ENCODE assay signal across 21 cellular contexts in the genomic region with DNA sequence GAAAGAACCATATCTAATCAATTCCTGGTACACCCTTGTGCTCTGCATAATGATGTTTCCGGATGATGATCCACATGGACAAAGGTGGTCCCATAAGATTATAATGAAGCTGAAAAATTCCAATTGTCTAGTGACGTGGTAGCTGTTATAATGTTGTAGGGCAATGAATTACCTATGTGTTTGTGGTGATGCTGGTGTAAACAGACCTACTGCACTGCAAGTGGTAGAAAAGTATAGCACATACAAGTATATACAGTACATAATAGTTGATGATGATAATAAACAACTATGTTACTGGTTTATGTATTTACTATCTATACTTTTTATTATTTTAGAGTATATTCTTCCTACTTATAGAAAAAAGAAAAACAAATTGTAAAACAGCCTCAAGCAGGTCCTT. TPM values are rescaled to one million over a fixed set of nuclear protein-coding genes. Genes with fewer than 3 reads are reported as not detected.
DNase-seq lines count a peak whose midpoint lies in the region; ATAC-seq, FAIRE-seq and TF ChIP-seq lines count a peak whose summit lies in the region.
"Had no signal": no experiment of that assay in that cellular context is flagged by ENCODE, and none has a peak within 500 bp of the region (broad histone marks: within the 10 kb centered on the region; RNA-seq: fewer than 3 reads in every experiment).

No MANE protein-coding gene starts in this region.

- H3K27ac ChIP-seq in BLaER1 treated with 17β-estradiol and CSF1 and Interleukin-3, amounts not matched to agents 10 nM and 100 nM: peak overlapping the region in 4 of 11 experiments; percentile 89 to 99 (median 95); a peak in 5 of 22 replicates
- no peak overlapping the region for H3K27ac ChIP-seq in Panc1 (ENCODE audit: low read length)
- H3K27ac ChIP-seq in endodermal cell (ENCODE audit: low read depth, low read length): no peak overlapping the region

- CTCF ChIA-PET in Panc1 (lab: Charles Lee): no interaction called here

- FAIRE-seq in GM12891 (lab: Jason Lieb, UNC): peak; percentile 78
- FAIRE-seq: GM12878, GM18507 had no signal

- peaks cover 7 to 11% of the 10 kb centered on the region in 2 donors for H3K9me3 Mint-ChIP-seq in stimulated activated naive B cell treated with anti-CD40 and anti-IgM and Interleukin-4, amounts not matched to agents 10 μg/mL and 1 μg/mL and 100 μg/mL, for 72 hours
- no peaks in the 10 kb centered on the region for H3K9me3 Mint-ChIP-seq in endodermal cell
- H3K9me3 Mint-ChIP-seq: GM23338, H9 had no signal

- intact Hi-C loops in Panc1 (cut with micrococcal nuclease; ENCODE audit: unreplicated experiment): no loop called here

- ATAC-seq in Panc1: peak; percentile 58; the same call in 1 of the 2 replicates
- no peak for ATAC-seq in stimulated activated naive B cell treated with anti-CD40 and anti-IgM and Interleukin-4, amounts not matched to agents 10 μg/mL and 1 μg/mL and 100 μg/mL, for 72 hours (replicated peaks)
- ATAC-seq in SK-N-SH treated with all-trans-retinoic acid at 6 μM for 48 hours: no peak
- ATAC-seq: GM23338, HCT116 had no signal

- peak overlapping the region in 3 of 10 experiments; percentile 5 to 18 (median 8); a peak in 2 of 20 replicates for H3K4me3 ChIP-seq in BLaER1 treated with 17β-estradiol and CSF1 and Interleukin-3, amounts not matched to agents 10 nM and 100 nM
- H3K4me3 ChIP-seq in Panc1 (ENCODE audit: low read depth in 2 of 2, low read length in 2 of 2) (no peak overlapping the region), endodermal cell (ENCODE audit: low read length) (no peak overlapping the region)
- H3K4me3 ChIP-seq: GM12878, GM23338 had no signal

- peaks cover 8 to 59% (median 36%) of the 10 kb centered on the region in 11 experiments for H3K9me3 ChIP-seq in BLaER1 treated with 17β-estradiol and CSF1 and Interleukin-3, amounts not matched to agents 10 nM and 100 nM (replicated peaks in 1 of 11)
- H3K9me3 ChIP-seq in Panc1 (ENCODE audit: control insufficient read depth, insufficient read depth, low read depth, low read length) (no peaks in the 10 kb centered on the region), endodermal cell (ENCODE audit: control insufficient read depth, low read length) (peaks cover 7% of the 10 kb centered on the region)
- H3K9me3 ChIP-seq: Caco-2 had no signal

- no peaks in the 10 kb centered on the region for H3K27me3 Mint-ChIP-seq in stimulated activated naive B cell treated with anti-CD40 and anti-IgM and Interleukin-4, amounts not matched to agents 10 μg/mL and 1 μg/mL and 100 μg/mL, for 72 hours
- H3K27me3 Mint-ChIP-seq in endodermal cell (ENCODE audit: insufficient read depth): no peaks in the 10 kb centered on the region
- H3K27me3 Mint-ChIP-seq: CD4-positive, alpha-beta memory T cell had no signal

- TF ChIP-seq POLR2A in GM12891 (IDR thresholded peaks at IDR 0.05; ENCODE audit: low read depth, low read length): no peak

- DNase-seq in GM12891 (ENCODE audit: insufficient read length, low spot score) (no peak), Panc1 (ENCODE audit: low read depth, low spot score) (no peak), endodermal cell (no peak), NCI-H1436 (lab: John Stamatoyannopoulos, UW) (no peak)
- DNase-seq in stimulated activated naive B cell treated with anti-CD40 and anti-IgM and Interleukin-4, amounts not matched to agents 10 μg/mL and 1 μg/mL and 100 μg/mL, for 72 hours: no peak
- DNase-seq: C1 segment of cervical spinal cord; Caco-2; CD4-positive, alpha-beta memory T cell; DMS153; DND-41; EL; GDM1; H9 had no signal

- peak overlapping the region; percentile 70 for H3K27ac Mint-ChIP-seq in stimulated activated naive B cell treated with anti-CD40 and anti-IgM and Interleukin-4, amounts not matched to agents 10 μg/mL and 1 μg/mL and 100 μg/mL, for 72 hours
- H3K27ac Mint-ChIP-seq in endodermal cell: no peak overlapping the region
- H3K27ac Mint-ChIP-seq: GM23338 had no signal

- TF ChIP-seq CTCF in Panc1 (IDR thresholded peaks at IDR 0.05) (no peak), endodermal cell (conservative IDR thresholded peaks at IDR 0.05) (no peak)

- 78% methylated on average over 2 of the region's 2 CpGs; no CpG with 5 or more reads in 1 of the 2 experiments for WGBS in endodermal cell (ENCODE audit: insufficient coverage in 1 of 2, insufficient read length in 1 of 2), 2 experiments

- no TSS peak for BruUV-seq in Panc1 (replicated peaks; lab: Mats Ljungman, UMichigan)

- POLR2A ChIA-PET in Panc1 (lab: Charles Lee): no interaction called here

- H3K4me1 ChIP-seq in BLaER1 treated with 17β-estradiol and CSF1 and Interleukin-3, amounts not matched to agents 10 nM and 100 nM: peaks cover 51 to 92% (median 77%) of the 10 kb centered on the region in 10 experiments
- 0 out of 2 replicates have a peak, but pooled peaks cover 3% of the 10 kb centered on the region for H3K4me1 ChIP-seq in Panc1 (ENCODE audit: control insufficient read depth, insufficient read depth, low read length)
- H3K4me1 ChIP-seq in endodermal cell (ENCODE audit: control insufficient read depth, insufficient read depth, low read length): peaks cover 7% of the 10 kb centered on the region

- H3K4me1 Mint-ChIP-seq in stimulated activated naive B cell treated with anti-CD40 and anti-IgM and Interleukin-4, amounts not matched to agents 10 μg/mL and 1 μg/mL and 100 μg/mL, for 72 hours: peaks cover 51 to 84% of the 10 kb centered on the region in 2 donors
- peaks cover 14% of the 10 kb centered on the region for H3K4me1 Mint-ChIP-seq in endodermal cell

- no peaks in the 10 kb centered on the region for H3K27me3 ChIP-seq in BLaER1 treated with 17β-estradiol and CSF1 and Interleukin-3, amounts not matched to agents 10 nM and 100 nM
- H3K27me3 ChIP-seq in Panc1 (ENCODE audit: control insufficient read depth, insufficient read depth, low read length) (no peaks in the 10 kb centered on the region), endodermal cell (ENCODE audit: control insufficient read depth, insufficient read depth, low read length, poor library complexity, severe bottlenecking) (no peaks in the 10 kb centered on the region)

- in situ Hi-C loops in Panc1 (cut with HindIII; ENCODE audit: low pct_unique_long_range_greater_than_20kb, low sequenced_read_pairs): no loop called here

- H3K9ac ChIP-seq in BLaER1 treated with 17β-estradiol and CSF1 and Interleukin-3, amounts not matched to agents 10 nM and 100 nM: no peak overlapping the region
- H3K9ac ChIP-seq in endodermal cell (ENCODE audit: extremely low read depth, low read length, poor library complexity, severe bottlenecking): no peak overlapping the region

- H3K36me3 Mint-ChIP-seq in stimulated activated naive B cell treated with anti-CD40 and anti-IgM and Interleukin-4, amounts not matched to agents 10 μg/mL and 1 μg/mL and 100 μg/mL, for 72 hours: peaks cover 50 to 84% of the 10 kb centered on the region in 2 donors
- H3K36me3 Mint-ChIP-seq in endodermal cell (ENCODE audit: low read depth): peaks cover 9% of the 10 kb centered on the region

- peaks cover 13 to 33% (median 27%) of the 10 kb centered on the region in 11 experiments; a peak in 19 of 22 replicates for H4K20me1 ChIP-seq in BLaER1 treated with 17β-estradiol and CSF1 and Interleukin-3, amounts not matched to agents 10 nM and 100 nM

- peaks cover 10 to 100% (median 84%) of the 10 kb centered on the region in 11 experiments; a peak in 21 of 22 replicates for H3K36me3 ChIP-seq in BLaER1 treated with 17β-estradiol and CSF1 and Interleukin-3, amounts not matched to agents 10 nM and 100 nM
- H3K36me3 ChIP-seq in Panc1 (ENCODE audit: control insufficient read depth, insufficient read depth, low read length) (no peaks in the 10 kb centered on the region), endodermal cell (ENCODE audit: control insufficient read depth, insufficient read depth, low read length) (peaks cover 4% of the 10 kb centered on the region)

- H3K4me2 ChIP-seq in BLaER1 treated with 17β-estradiol and CSF1 and Interleukin-3, amounts not matched to agents 10 nM and 100 nM: peak overlapping the region in 8 of 11 experiments; percentile 16 to 97 (median 95); a peak in 13 of 22 replicates
- H3K4me2 ChIP-seq: GM23338 had no signal

- H3K4me3 Mint-ChIP-seq in stimulated activated naive B cell treated with anti-CD40 and anti-IgM and Interleukin-4, amounts not matched to agents 10 μg/mL and 1 μg/mL and 100 μg/mL, for 72 hours: no peak overlapping the region
- H3K4me3 Mint-ChIP-seq in endodermal cell: no peak overlapping the region
- H3K4me3 Mint-ChIP-seq: CD4-positive, alpha-beta memory T cell; GM23338; H9 had no signal

TF ChIP-seq in GM12891, 5 proteins besides CTCF, POLR2A, EP300 and RAD21:
- no peak for TF ChIP-seq PAX5 (IDR thresholded peaks at IDR 0.05; ENCODE audit: insufficient read depth, low read length, severe bottlenecking)

TF ChIP-seq in SK-N-SH treated with all-trans-retinoic acid at 6 μM for 48 hours, 23 proteins besides CTCF, POLR2A, EP300 and RAD21 (continues in another document):
- TF ChIP-seq GLIS3 (CRISPR knock-in tag; IDR thresholded peaks at IDR 0.05): no peak
- no peak for TF ChIP-seq SNAI2 (CRISPR knock-in tag; IDR thresholded peaks at IDR 0.05)
- TF ChIP-seq ARNTL (CRISPR knock-in tag; IDR thresholded peaks at IDR 0.05; ENCODE audit: borderline replicate concordance, low read depth): no peak

RNA-seq across cellular contexts. Expression of a gene that starts 8.4 kb away (rescaled TPM):
- polyA plus RNA-seq in GM12891 (2012; ENCODE audit: low read depth, missing spikeins): 53.7 TPM
- total RNA-seq in Panc1 (2021; ENCODE audit: unreplicated experiment) (89.0 TPM), endodermal cell (10 to 100 TPM; 39.2 to 46.9 TPM)
- polyA plus RNA-seq in Panc1 (2012; ENCODE audit: insufficient read length): 80.5 TPM
- 27.4 TPM for polyA plus RNA-seq in endodermal cell (2013, experiment 1 of 2)
- 22.4 TPM for polyA plus RNA-seq in endodermal cell (2013, experiment 2 of 2)

RNA-seq across cellular contexts. Expression of a gene that starts 55.1 kb away (rescaled TPM):
- not detected for polyA plus RNA-seq in GM12891 (2012; ENCODE audit: low read depth, missing spikeins)
- total RNA-seq in Panc1 (2021; ENCODE audit: unreplicated experiment): not detected
- not detected for polyA plus RNA-seq in Panc1 (2012; ENCODE audit: insufficient read length)
- total RNA-seq in endodermal cell: not detected
- polyA plus RNA-seq in endodermal cell (2013, experiment 1 of 2): not detected
- not detected for polyA plus RNA-seq in endodermal cell (2013, experiment 2 of 2)
- total RNA-seq: A172, Caco-2, GM12878, GM23338, H4, H9 had no signal
- polyA plus RNA-seq: CD4-positive, alpha-beta memory T cell; GM23338 had no signal
